Comparison of ENCODE assay signal across 12 cellular contexts in the genomic region with DNA sequence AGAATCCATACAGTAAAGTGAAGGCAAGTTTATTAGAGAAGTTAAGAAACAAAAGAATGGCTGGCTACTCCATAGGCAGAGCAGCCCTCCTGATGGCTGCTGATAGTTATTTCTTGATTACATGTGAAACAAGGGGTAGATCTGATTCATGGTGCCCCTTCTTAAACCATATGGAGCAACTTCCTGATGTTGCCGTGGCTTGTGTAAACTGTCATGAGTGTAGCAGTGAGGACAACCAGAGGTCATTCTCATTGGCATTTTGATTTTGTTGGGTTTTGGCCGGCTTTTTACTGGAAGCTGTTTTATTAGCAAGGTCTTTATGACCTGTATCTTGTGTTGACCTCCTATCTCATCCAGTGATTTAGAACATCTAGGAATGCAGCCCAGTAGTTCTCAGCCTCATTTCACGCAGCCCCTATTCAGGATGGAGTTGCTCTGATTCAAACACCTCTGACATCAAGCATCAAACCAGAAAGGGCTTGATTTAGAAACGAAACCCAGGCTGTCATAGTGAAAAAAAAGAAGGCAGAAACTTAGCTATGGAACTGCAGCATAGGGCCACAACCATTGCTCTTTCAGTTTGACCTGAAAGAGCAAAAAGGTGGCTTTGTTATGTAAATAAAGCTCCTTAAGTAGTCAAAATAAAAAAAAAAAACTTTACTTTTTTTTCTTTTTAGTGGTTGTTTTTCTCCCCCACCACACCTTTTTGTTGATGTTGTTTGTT. TPM values are rescaled to one million over a fixed set of nuclear protein-coding genes. Genes with fewer than 3 reads are reported as not detected.
DNase-seq lines count a peak whose midpoint lies in the region; ATAC-seq and TF ChIP-seq lines count a peak whose summit lies in the region.
"Had no signal": no experiment of that assay in that cellular context is flagged by ENCODE, and none has a peak within 500 bp of the region (broad histone marks: within the 10 kb centered on the region; RNA-seq: fewer than 3 reads in every experiment).

No MANE protein-coding gene starts in this region.

- CTCF ChIA-PET in activated CD8-positive, alpha-beta memory T cell treated with anti-CD3 and anti-CD28 coated beads, Interleukin-2, amount 10 ng/mL, durations not matched to agents 7 days and 5 days (lab: Charles Lee): no interaction called here

- H3K9me3 Mint-ChIP-seq in activated CD8-positive, alpha-beta memory T cell treated with anti-CD3 and anti-CD28 coated beads, Interleukin-2, amount 10 ng/mL, durations not matched to agents 7 days and 5 days (ENCODE audit: low read depth): no peaks in the 10 kb centered on the region

- no peak overlapping the region for H3K4me3 Mint-ChIP-seq in activated CD8-positive, alpha-beta memory T cell treated with anti-CD3 and anti-CD28 coated beads, Interleukin-2, amount 10 ng/mL, durations not matched to agents 7 days and 5 days
- H3K4me3 Mint-ChIP-seq: activated B cell treated with CpG ODN at 0.5 μM for 24 hours; activated naive CD4-positive, alpha-beta T cell treated with anti-CD3 and anti-CD28 coated beads, Interleukin-2, amount 50 U/mL, for 24 hours had no signal

- H3K4me3 ChIP-seq in vagina: no peak overlapping the region
- H3K4me3 ChIP-seq: K562 had no signal

- ATAC-seq in activated CD8-positive, alpha-beta memory T cell treated with anti-CD3 and anti-CD28 coated beads, Interleukin-2, amount 10 ng/mL, durations not matched to agents 7 days and 5 days: peak; percentile 47
- ATAC-seq in HG02623 (IDR thresholded peaks at IDR 0.05; ENCODE audit: unreplicated experiment): peak; percentile 99
- ATAC-seq in HG03460 (IDR thresholded peaks at IDR 0.05; ENCODE audit: unreplicated experiment): peak; percentile 98
- ATAC-seq: K562 had no signal

- peaks cover 7% of the 10 kb centered on the region for H3K4me1 Mint-ChIP-seq in activated CD8-positive, alpha-beta memory T cell treated with anti-CD3 and anti-CD28 coated beads, Interleukin-2, amount 10 ng/mL, durations not matched to agents 7 days and 5 days
- H3K4me1 Mint-ChIP-seq: activated B cell treated with CpG ODN at 0.5 μM for 24 hours; activated naive CD4-positive, alpha-beta T cell treated with anti-CD3 and anti-CD28 coated beads, Interleukin-2, amount 50 U/mL, for 24 hours had no signal

- H3K4me1 ChIP-seq in vagina: peaks cover 8% of the 10 kb centered on the region

- no peaks in the 10 kb centered on the region for H3K36me3 ChIP-seq in vagina

- H3K27me3 Mint-ChIP-seq in activated CD8-positive, alpha-beta memory T cell treated with anti-CD3 and anti-CD28 coated beads, Interleukin-2, amount 10 ng/mL, durations not matched to agents 7 days and 5 days: no peaks in the 10 kb centered on the region
- H3K27me3 Mint-ChIP-seq: activated B cell treated with CpG ODN at 0.5 μM for 24 hours; activated naive CD4-positive, alpha-beta T cell treated with anti-CD3 and anti-CD28 coated beads, Interleukin-2, amount 50 U/mL, for 24 hours had no signal

- TF ChIP-seq CTCF in vagina (IDR thresholded peaks at IDR 0.05): no peak

- no peak for TF ChIP-seq POLR2A in vagina (IDR thresholded peaks at IDR 0.05)

- DNase-seq in activated CD8-positive, alpha-beta memory T cell treated with anti-CD3 and anti-CD28 coated beads, Interleukin-2, amount 10 ng/mL, durations not matched to agents 7 days and 5 days: no peak
- DNase-seq in activated CD8-positive, alpha-beta memory T cell treated with anti-CD3 and anti-CD28 coated beads for 24 hours: no peak
- DNase-seq in vagina (ENCODE audit: extremely low spot score in 2 of 2): no peak
- DNase-seq in activated T-cell treated with anti-CD3 and anti-CD28 coated beads, Interleukin-2, amount 50 U/mL, for 48 hours: no peak
- no peak for DNase-seq in DMS153 treated with DMSO at 0.1 percent for 48 hours (lab: John Stamatoyannopoulos, UW; ENCODE audit: unreplicated experiment)
- no peak for DNase-seq in NCI-H345 (lab: John Stamatoyannopoulos, UW)
- DNase-seq: activated B cell treated with CpG ODN at 0.5 μM for 24 hours; stimulated activated CD4-positive, alpha-beta T cell treated with anti-CD3 and anti-CD28 coated beads, Interleukin-4, amount 100 ng/mL, for 24 hours had no signal

- intact Hi-C loops in vagina (cut with DNase I): no loop called here

- H3K27ac Mint-ChIP-seq in activated CD8-positive, alpha-beta memory T cell treated with anti-CD3 and anti-CD28 coated beads, Interleukin-2, amount 10 ng/mL, durations not matched to agents 7 days and 5 days: no peak overlapping the region
- H3K27ac Mint-ChIP-seq: activated B cell treated with CpG ODN at 0.5 μM for 24 hours; activated naive CD4-positive, alpha-beta T cell treated with anti-CD3 and anti-CD28 coated beads, Interleukin-2, amount 50 U/mL, for 24 hours had no signal

- peaks cover 2% of the 10 kb centered on the region for H3K36me3 Mint-ChIP-seq in activated CD8-positive, alpha-beta memory T cell treated with anti-CD3 and anti-CD28 coated beads, Interleukin-2, amount 10 ng/mL, durations not matched to agents 7 days and 5 days

- peak overlapping the region; percentile 42 for H3K27ac ChIP-seq in vagina

- no peaks in the 10 kb centered on the region for H3K27me3 ChIP-seq in vagina

- no peaks in the 10 kb centered on the region for H3K9me3 ChIP-seq in vagina

RNA-seq across cellular contexts. Expression of a gene that starts 37.8 kb away (rescaled TPM):
- total RNA-seq in activated CD8-positive, alpha-beta memory T cell treated with anti-CD3 and anti-CD28 coated beads, Interleukin-2, amount 10 ng/mL, durations not matched to agents 7 days and 5 days: 100 to 1,000 TPM; 154 to 169 TPM
- total RNA-seq in vagina: 60.2 TPM

Comparison
In these comparisons a context has a peak if more than half of its experiments do, and no peak if none do; other contexts are left out.
1. ATAC-seq: peak in every context shown above with its lines; median percentile 99 in HG02623; 98 in HG03460; 47 in activated CD8-positive, alpha-beta memory T cell treated with anti-CD3 and anti-CD28 coated beads, Interleukin-2, amount 10 ng/mL, durations not matched to agents 7 days and 5 days.